Comparison of ENCODE assay signal across 8 cellular contexts in the genomic region with DNA sequence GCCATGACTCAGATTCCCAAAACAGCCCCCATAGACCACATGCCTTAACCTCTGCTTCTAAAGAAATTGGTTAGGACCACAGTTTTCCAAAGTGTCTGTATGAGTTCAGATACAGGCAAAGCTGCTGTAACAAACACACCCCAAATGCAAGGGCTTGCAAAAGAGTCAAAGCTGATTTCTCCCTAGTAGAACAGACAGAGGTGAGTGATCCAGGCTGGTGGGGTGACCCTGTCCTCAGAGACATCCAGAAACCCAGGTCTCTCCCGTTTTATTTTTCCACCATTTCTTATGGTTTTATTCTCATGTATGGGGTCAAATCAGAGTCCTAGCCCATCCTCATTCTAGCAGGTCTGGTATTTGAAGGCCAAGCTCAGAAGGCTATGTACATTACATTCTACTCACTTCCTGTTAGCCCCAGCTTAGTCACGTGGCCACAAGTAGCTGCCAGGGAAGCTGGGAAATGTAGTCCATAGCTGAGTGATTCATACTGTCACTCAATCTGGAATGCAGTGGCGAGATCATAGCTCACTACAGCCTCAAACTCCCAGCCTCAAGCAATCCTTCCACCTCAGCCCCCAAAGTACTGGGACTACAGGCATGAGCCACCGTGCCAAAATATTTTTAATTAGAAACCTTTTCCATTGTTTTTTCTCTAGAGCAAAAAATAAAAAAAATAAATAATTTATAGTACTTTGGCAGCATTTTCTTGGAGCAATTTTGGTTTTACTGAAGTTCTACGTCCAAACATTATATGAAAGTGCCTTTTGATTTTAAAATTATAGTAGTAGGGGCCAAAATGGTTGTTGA.
DNase-seq lines count a peak whose midpoint lies in the region; ATAC-seq, FAIRE-seq and TF ChIP-seq lines count a peak whose summit lies in the region.

No MANE protein-coding gene starts in this region.

- peak overlapping the region; percentile 74 for H2AFZ ChIP-seq in astrocyte (ENCODE audit: low read depth, low read length)

- no peaks in the 10 kb centered on the region for H3K36me3 Mint-ChIP-seq in activated T-cell treated with anti-CD3 and anti-CD28 coated beads, Interleukin-2, amount 50 U/mL, for 72 hours (ENCODE audit: insufficient read depth in 2 of 2)
- H3K36me3 Mint-ChIP-seq in astrocyte (ENCODE audit: low read depth, unreplicated experiment), result no peaks in the 10 kb centered on the region
- peaks cover 0 to 2% (median 0%) of the 10 kb centered on the region in 5 donors for H3K36me3 Mint-ChIP-seq in naive thymus-derived CD4-positive, alpha-beta T cell

- H3K9ac ChIP-seq in astrocyte (ENCODE audit: low read length), result no peak overlapping the region

- no peak for TF ChIP-seq CTCF in NB4 (IDR thresholded peaks at IDR 0.05; ENCODE audit: low read depth, low read length)
- no peak for TF ChIP-seq CTCF in astrocyte (IDR thresholded peaks at IDR 0.05; ENCODE audit: insufficient read depth, low read depth, low read length)

- H3K27ac ChIP-seq in astrocyte (ENCODE audit: low read depth, low read length) (no peak overlapping the region), caudate nucleus (ENCODE audit: low read depth, low read length) (no peak overlapping the region)
- H3K27ac ChIP-seq in naive thymus-derived CD4-positive, alpha-beta T cell (ENCODE audit: low read depth, low read length), result no peak overlapping the region

- H3K4me1 ChIP-seq in astrocyte (ENCODE audit: insufficient read depth, low read length), result no peaks in the 10 kb centered on the region
- no peaks in the 10 kb centered on the region for H3K4me1 ChIP-seq in naive thymus-derived CD4-positive, alpha-beta T cell (ENCODE audit: control insufficient read depth in 2 of 2, insufficient read depth in 2 of 2, low read length in 2 of 2)

- intact Hi-C loops in naive thymus-derived CD4-positive, alpha-beta T cell (cut with micrococcal nuclease), result no loop called here

- peak; percentile 10 to 37 for DNase-seq in activated T-cell treated with anti-CD3 and anti-CD28 coated beads, Interleukin-2, amount 50 U/mL, for 72 hours
- DNase-seq in activated T-cell treated with anti-CD3 and anti-CD28 coated beads for 4 hours, result no peak
- DNase-seq in NB4 (ENCODE audit: low read depth), result peak; percentile 82
- DNase-seq in astrocyte (ENCODE audit: low read depth), result peak; percentile 66
- no peak for DNase-seq in naive thymus-derived CD4-positive, alpha-beta T cell
- DNase-seq in caudate nucleus (lab: John Stamatoyannopoulos, UW), result no peak
- DNase-seq in Ammon's horn (ENCODE audit: low spot score), result no peak

- no peak overlapping the region for H3K4me3 Mint-ChIP-seq in activated T-cell treated with anti-CD3 and anti-CD28 coated beads, Interleukin-2, amount 50 U/mL, for 72 hours
- H3K4me3 Mint-ChIP-seq in astrocyte (ENCODE audit: unreplicated experiment), result peak overlapping the region; percentile 21
- no peak overlapping the region for H3K4me3 Mint-ChIP-seq in naive thymus-derived CD4-positive, alpha-beta T cell

- H3K9me3 ChIP-seq in astrocyte (ENCODE audit: insufficient read depth, low read depth, low read length), result no peaks in the 10 kb centered on the region
- H3K9me3 ChIP-seq in naive thymus-derived CD4-positive, alpha-beta T cell (ENCODE audit: control insufficient read depth in 2 of 3, low read length in 3 of 3), result no peaks in the 10 kb centered on the region

- no peak overlapping the region for H3K27ac Mint-ChIP-seq in activated T-cell treated with anti-CD3 and anti-CD28 coated beads, Interleukin-2, amount 50 U/mL, for 72 hours
- peak overlapping the region; percentile 37 for H3K27ac Mint-ChIP-seq in astrocyte (ENCODE audit: unreplicated experiment)
- H3K27ac Mint-ChIP-seq in naive thymus-derived CD4-positive, alpha-beta T cell, result no peak overlapping the region

- no peaks in the 10 kb centered on the region for H3K27me3 Mint-ChIP-seq in activated T-cell treated with anti-CD3 and anti-CD28 coated beads, Interleukin-2, amount 50 U/mL, for 72 hours (ENCODE audit: low read depth)
- H3K27me3 Mint-ChIP-seq in astrocyte (ENCODE audit: low read depth, unreplicated experiment), result peaks cover 9% of the 10 kb centered on the region
- peaks cover 0 to 5% (median 0%) of the 10 kb centered on the region in 5 donors for H3K27me3 Mint-ChIP-seq in naive thymus-derived CD4-positive, alpha-beta T cell

- no peaks in the 10 kb centered on the region for H3K27me3 ChIP-seq in astrocyte (ENCODE audit: insufficient read depth, low read length)
- H3K27me3 ChIP-seq in naive thymus-derived CD4-positive, alpha-beta T cell (ENCODE audit: control insufficient read depth in 2 of 2, insufficient read depth in 2 of 2, low read length in 2 of 2), result no peaks in the 10 kb centered on the region

- peak; percentile 37 for FAIRE-seq in astrocyte (lab: Jason Lieb, UNC)

- H3K4me3 ChIP-seq in NB4 (ENCODE audit: low read depth, low read length) (no peak overlapping the region), astrocyte (ENCODE audit: insufficient read depth, low read depth, low read length) (no peak overlapping the region)
- no peak overlapping the region for H3K4me3 ChIP-seq in naive thymus-derived CD4-positive, alpha-beta T cell (ENCODE audit: low read length)

- H3K79me2 ChIP-seq in astrocyte (ENCODE audit: insufficient read depth, low read length), result no peaks in the 10 kb centered on the region

- POLR2A ChIA-PET in naive thymus-derived CD4-positive, alpha-beta T cell (lab: Charles Lee), result no interaction called here

- no peaks in the 10 kb centered on the region for H3K36me3 ChIP-seq in astrocyte (ENCODE audit: insufficient read depth, low read length)
- no peaks in the 10 kb centered on the region for H3K36me3 ChIP-seq in naive thymus-derived CD4-positive, alpha-beta T cell (ENCODE audit: control insufficient read depth in 2 of 3, insufficient read depth in 3 of 3, low read length in 3 of 3)

- no peaks in the 10 kb centered on the region for H3K4me1 Mint-ChIP-seq in activated T-cell treated with anti-CD3 and anti-CD28 coated beads, Interleukin-2, amount 50 U/mL, for 72 hours (ENCODE audit: low read depth)
- H3K4me1 Mint-ChIP-seq in astrocyte (ENCODE audit: low read depth, unreplicated experiment), result peaks cover 3% of the 10 kb centered on the region
- peaks cover 0 to 4% (median 0%) of the 10 kb centered on the region in 7 donors for H3K4me1 Mint-ChIP-seq in naive thymus-derived CD4-positive, alpha-beta T cell

- H3K9me3 Mint-ChIP-seq in activated T-cell treated with anti-CD3 and anti-CD28 coated beads, Interleukin-2, amount 50 U/mL, for 72 hours, result peaks cover 0 to 2% of the 10 kb centered on the region in 2 donors
- no peaks in the 10 kb centered on the region for H3K9me3 Mint-ChIP-seq in astrocyte (ENCODE audit: unreplicated experiment)
- peaks cover 0 to 3% (median 0%) of the 10 kb centered on the region in 11 donors for H3K9me3 Mint-ChIP-seq in naive thymus-derived CD4-positive, alpha-beta T cell

- CTCF ChIA-PET in naive thymus-derived CD4-positive, alpha-beta T cell (lab: Charles Lee), result interaction anchor here (0.9 kb wide), 1 partner anchor 64 kb away, joined by 3 read pairs; no protein-coding TSS in a partner anchor

- TF ChIP-seq POLR2A in NB4 (IDR thresholded peaks at IDR 0.05; ENCODE audit: extremely low read depth, insufficient read length), result no peak

- H4K20me1 ChIP-seq in astrocyte (ENCODE audit: insufficient read depth, low read length), result no peaks in the 10 kb centered on the region

- no peak overlapping the region for H3K4me2 ChIP-seq in astrocyte (ENCODE audit: low read length)

- ATAC-seq in activated T-cell treated with anti-CD3 and anti-CD28 coated beads, Interleukin-2, amount 50 U/mL, for 72 hours (replicated peaks in 1 of 2), result peak; percentile 84 to 92
- ATAC-seq in naive thymus-derived CD4-positive, alpha-beta T cell, result peak; percentile 58
- no peak for ATAC-seq in HG02623 (IDR thresholded peaks at IDR 0.05; ENCODE audit: unreplicated experiment)

Comparison
In these comparisons a context has a peak if more than half of its experiments do, and no peak if none do; other contexts are left out.
1. DNase-seq: peak in activated T-cell treated with anti-CD3 and anti-CD28 coated beads, Interleukin-2, amount 50 U/mL, for 72 hours (2 of 2), NB4 (single experiment) and astrocyte (single experiment); none in activated T-cell treated with anti-CD3 and anti-CD28 coated beads for 4 hours (single experiment), naive thymus-derived CD4-positive, alpha-beta T cell (0 of 9), caudate nucleus (0 of 61) and Ammon's horn (single experiment).